In genomic region chr2:68157402-68158133, GRCh38 we compare ENCODE assay signal across 8 cellular contexts. TPM values are rescaled to one million over a fixed set of nuclear protein-coding genes. Genes with fewer than 3 reads are reported as not detected.
DNase-seq lines count a peak whose midpoint lies in the region; ATAC-seq and TF ChIP-seq lines count a peak whose summit lies in the region.

Gene PNO1 (plus strand): TSS chr2:68157888. CDS start chr2:68157935, 47 bp downstream.

- TF ChIP-seq CTCF in GM13976 (IDR thresholded peaks at IDR 0.05; ENCODE audit: borderline replicate concordance, control extremely low read depth, extremely low read depth, insufficient read depth, missing control alignments) (no peak), heart right ventricle (IDR thresholded peaks at IDR 0.05) (no peak), upper lobe of left lung (IDR thresholded peaks at IDR 0.05) (peak in 3 of 6 experiments; percentile 15 to 51 (median 27))

- peak; percentile 97 for DNase-seq in GM13976 (ENCODE audit: low spot score)
- peak; percentile 95 for DNase-seq in NCI-H146 treated with DMSO at 0.1 percent for 48 hours (lab: John Stamatoyannopoulos, UW; ENCODE audit: unreplicated experiment)
- DNase-seq in amniotic epithelial cell (ENCODE audit: low read depth) = peak; percentile 91
- DNase-seq in heart right ventricle = peak; percentile 93 to 98
- peak; percentile 93 to 99 (median 94) for DNase-seq in posterior cingulate gyrus
- peak; percentile 91 to 94 for DNase-seq in upper lobe of left lung

- 0 to 1% methylated on average over 44 of the region's 44 CpGs for WGBS in heart right ventricle, 2 donors
- 0 to 1% methylated on average over 12 to 37 of the region's 44 CpGs for WGBS in upper lobe of left lung, 2 donors

- H3K9me3 ChIP-seq in heart right ventricle (no peaks in the 10 kb centered on the region), upper lobe of left lung (no peaks in the 10 kb centered on the region)

- intact Hi-C loops in T-helper 1 cell treated with Interleukin-12 subunit alpha and Interleukin-12 subunit beta and Interleukin-4 antibody, amounts not matched to agents 30 ng/mL and 1 ng/mL, for 36 hours (cut with micrococcal nuclease) = loop anchor here (1.0 to 10.0 kb wide), 12 partner anchors 28 to 1279 kb away; partner anchors contain the start of genes APLF, C1D, ETAA1 and FBXO48
- intact Hi-C loops in heart right ventricle (cut with DNase I) (loop anchor here in 7 of 10 donors (1.0 to 5.0 kb wide), 3 partner anchors 93 to 95 kb away; partner anchors contain the start of gene PPP3R1 (in 6 of the 7)), posterior cingulate gyrus (cut with DNase I) (loop anchor here (1.0 to 2.0 kb wide), 2 partner anchors 94 to 95 kb away; partner anchors contain the start of gene C1D)

- H3K4me1 ChIP-seq in heart right ventricle (peaks cover 0 to 49% (median 39%) of the 10 kb centered on the region in 9 donors), upper lobe of left lung (peaks cover 20 to 42% (median 26%) of the 10 kb centered on the region in 4 donors)

- peak within 1 kb of the TSS; percentile 59 to 96 (median 80) for H3K4me3 ChIP-seq in heart right ventricle
- peak within 1 kb of the TSS; percentile 77 to 97 (median 90) for H3K4me3 ChIP-seq in upper lobe of left lung

- in situ Hi-C loops in GM13976 (cut with MboI; ENCODE audit: low sequenced_read_pairs, unreplicated experiment) = no loop called here

- H3K36me3 ChIP-seq in heart right ventricle (peaks cover 0 to 33% (median 14%) of the 10 kb centered on the region in 9 donors), upper lobe of left lung (peaks cover 3 to 26% (median 8%) of the 10 kb centered on the region in 4 donors)

- peak in 2 of 4 donors; percentile 54 to 65 for TF ChIP-seq POLR2A in upper lobe of left lung (IDR thresholded peaks at IDR 0.05)

- H3K27me3 ChIP-seq in heart right ventricle (no peaks in the 10 kb centered on the region), upper lobe of left lung (no peaks in the 10 kb centered on the region)

- peak in 2 of 4 donors; percentile 51 to 62 for TF ChIP-seq EP300 in upper lobe of left lung (IDR thresholded peaks at IDR 0.05)

- peak; percentile 95 for ATAC-seq in HG02870 (IDR thresholded peaks at IDR 0.05; ENCODE audit: unreplicated experiment)
- ATAC-seq in heart right ventricle = peak; percentile 97 to 99 (median 98)
- ATAC-seq in upper lobe of left lung (ENCODE audit: low FRiP score in 2 of 2) = peak; percentile 99

- peak within 1 kb of the TSS; percentile 83 to 95 (median 91) for H3K27ac ChIP-seq in heart right ventricle
- H3K27ac ChIP-seq in upper lobe of left lung = peak within 1 kb of the TSS; percentile 89 to 96 (median 92)

RNA-seq across cellular contexts. Expression of gene PNO1, which starts in this region (rescaled TPM):
- total RNA-seq in T-helper 1 cell treated with Interleukin-12 subunit alpha and Interleukin-12 subunit beta and Interleukin-4 antibody, amounts not matched to agents 30 ng/mL and 1 ng/mL, for 36 hours = 16.0 and 17.0 TPM in 2 replicates
- total RNA-seq in heart right ventricle (10 to 100 TPM in 2 of 10 donors, 1 to 10 TPM in 8; 5.7 to 13.2 (median 8.6) TPM), upper lobe of left lung (10 to 100 TPM in 4 of 6 donors, 1 to 10 TPM in 2; 7.2 to 28.1 (median 13.6) TPM)
- polyA plus RNA-seq in heart right ventricle = 10 to 100 TPM in 1 of 2 donors, 1 to 10 TPM in 1; 4.4 to 13.5 TPM

Comparison
In these comparisons a context has a peak if more than half of its experiments do, and no peak if none do; other contexts are left out.
1. Peak in every context shown above with its lines: DNase-seq, ATAC-seq, H3K4me3 ChIP-seq and H3K27ac ChIP-seq.